Comparison of ENCODE assay signal across 32 cellular contexts in genomic region chr6:160859822-160860221, GRCh38.
"Had no signal": no experiment of that assay in that cellular context is flagged by ENCODE, and none has a peak within 500 bp of the region (broad histone marks: within the 10 kb centered on the region; RNA-seq: fewer than 3 reads in every experiment).

No MANE protein-coding gene starts in this region.

- H3K27me3 ChIP-seq: body of pancreas, breast epithelium, Peyer's patch, SJSA1 had no signal

- H3K4me1 Mint-ChIP-seq: activated CD4-positive, alpha-beta T cell treated with anti-CD3 and anti-CD28 coated beads for 36 hours; activated CD4-positive, alpha-beta T cell treated with anti-CD3 and anti-CD28 coated beads, Interleukin-2, amount 10 ng/mL, durations not matched to agents 7 days and 5 days; activated naive CD4-positive, alpha-beta T cell treated with anti-CD3 and anti-CD28 coated beads, Interleukin-2, amount 50 U/mL, for 24 hours; activated naive CD8-positive, alpha-beta T cell treated with anti-CD3 and anti-CD28 coated beads, Interleukin-2, amount 10 ng/mL, durations not matched to agents 7 days and 5 days had no signal

- ATAC-seq: activated CD4-positive, alpha-beta T cell treated with anti-CD3 and anti-CD28 coated beads for 36 hours; activated CD4-positive, CD25-positive, alpha-beta regulatory T cell treated with anti-CD3 and anti-CD28 coated beads, Interleukin-2, amount 50 U/mL, for 24 hours; activated CD8-positive, alpha-beta T cell treated with anti-CD3 and anti-CD28 coated beads, Interleukin-2, amount 10 ng/mL, durations not matched to agents 7 days and 5 days; body of pancreas; PC-3 had no signal

- H3K4me3 Mint-ChIP-seq: activated CD4-positive, alpha-beta T cell treated with anti-CD3 and anti-CD28 coated beads for 36 hours; activated CD4-positive, alpha-beta T cell treated with anti-CD3 and anti-CD28 coated beads, Interleukin-2, amount 10 ng/mL, durations not matched to agents 7 days and 5 days; activated CD8-positive, alpha-beta T cell treated with anti-CD3 and anti-CD28 coated beads, Interleukin-2, amount 10 ng/mL, durations not matched to agents 7 days and 5 days; activated naive CD4-positive, alpha-beta T cell treated with anti-CD3 and anti-CD28 coated beads, Interleukin-2, amount 50 U/mL, for 24 hours; activated naive CD8-positive, alpha-beta T cell treated with anti-CD3 and anti-CD28 coated beads, Interleukin-2, amount 10 ng/mL, durations not matched to agents 7 days and 5 days; activated T-cell treated with anti-CD3 and anti-CD28 coated beads, Interleukin-2, amount 50 U/mL, for 24 hours had no signal

- H3K27ac Mint-ChIP-seq: activated CD4-positive, alpha-beta T cell treated with anti-CD3 and anti-CD28 coated beads for 36 hours; activated CD4-positive, alpha-beta T cell treated with anti-CD3 and anti-CD28 coated beads, Interleukin-2, amount 10 ng/mL, durations not matched to agents 7 days and 5 days; activated CD8-positive, alpha-beta T cell treated with anti-CD3 and anti-CD28 coated beads, Interleukin-2, amount 10 ng/mL, durations not matched to agents 7 days and 5 days; activated naive CD4-positive, alpha-beta T cell treated with anti-CD3 and anti-CD28 coated beads, Interleukin-2, amount 50 U/mL, for 24 hours; activated naive CD8-positive, alpha-beta T cell treated with anti-CD3 and anti-CD28 coated beads, Interleukin-2, amount 10 ng/mL, durations not matched to agents 7 days and 5 days; activated T-cell treated with anti-CD3 and anti-CD28 coated beads, Interleukin-2, amount 50 U/mL, for 24 hours; activated T-helper 2 cell treated with anti-CD3 and anti-CD28 coated beads, Interferon-gamma antibody, Interleukin-2, Interleukin-4, amounts not matched to agents 10 μg/mL and 5 μg/mL and 100 μg/mL, durations not matched to agents 14 hours and 24 hours and 36 hours had no signal

- DNase-seq: activated CD4-positive, alpha-beta T cell treated with anti-CD3 and anti-CD28 coated beads for 36 hours; activated CD4-positive, alpha-beta T cell treated with anti-CD3 and anti-CD28 coated beads, Interleukin-2, amount 10 ng/mL, durations not matched to agents 7 days and 5 days; activated CD4-positive, alpha-beta T cell treated with anti-CD3 and anti-CD28 coated beads, Interleukin-2, amount 50 U/mL, for 48 hours; activated CD8-positive, alpha-beta T cell treated with anti-CD3 and anti-CD28 coated beads, Interleukin-2, amount 10 ng/mL, durations not matched to agents 7 days and 5 days; activated gamma-delta T cell; activated naive CD4-positive, alpha-beta T cell treated with Interleukin-2 at 50 U/mL for 16 hours; activated naive CD8-positive, alpha-beta T cell treated with anti-CD3 and anti-CD28 coated beads, Interleukin-2, amount 10 ng/mL, durations not matched to agents 7 days and 5 days; activated T-cell treated with anti-CD3 and anti-CD28 coated beads, Interleukin-2, amount 50 U/mL, for 24 hours; body of pancreas; MM.1S; MV-4-11; NCI-H1092 treated with DMSO at 0.1 percent for 48 hours; NCI-H1417; NCI-H1694; NCI-H1930; NCI-H2081 treated with DMSO at 0.1 percent for 48 hours; NCI-H345; NCI-H524 treated with DMSO at 0.1 percent for 48 hours; NCI-H748 treated with DMSO at 0.1 percent for 48 hours; NK-92 treated with Interleukin-12 subunit alpha and Interleukin-12 subunit beta, amount 100 ng/mL, for 24 hours; PC-3; Peyer's patch; RPMI8226; SHP77 treated with DMSO at 0.1 percent for 48 hours; T1000 had no signal

- FAIRE-seq: astrocyte, TTC549 had no signal

- H3K27me3 Mint-ChIP-seq: activated CD4-positive, alpha-beta T cell treated with anti-CD3 and anti-CD28 coated beads for 36 hours; activated CD4-positive, alpha-beta T cell treated with anti-CD3 and anti-CD28 coated beads, Interleukin-2, amount 10 ng/mL, durations not matched to agents 7 days and 5 days; activated naive CD4-positive, alpha-beta T cell treated with anti-CD3 and anti-CD28 coated beads, Interleukin-2, amount 50 U/mL, for 24 hours; activated naive CD8-positive, alpha-beta T cell treated with anti-CD3 and anti-CD28 coated beads, Interleukin-2, amount 10 ng/mL, durations not matched to agents 7 days and 5 days; activated T-cell treated with anti-CD3 and anti-CD28 coated beads, Interleukin-2, amount 50 U/mL, for 24 hours had no signal

- H3K9me3 Mint-ChIP-seq: activated CD4-positive, alpha-beta T cell treated with anti-CD3 and anti-CD28 coated beads, Interleukin-2, amount 10 ng/mL, durations not matched to agents 7 days and 5 days; activated naive CD4-positive, alpha-beta T cell treated with anti-CD3 and anti-CD28 coated beads, Interleukin-2, amount 50 U/mL, for 24 hours; activated naive CD8-positive, alpha-beta T cell treated with anti-CD3 and anti-CD28 coated beads, Interleukin-2, amount 10 ng/mL, durations not matched to agents 7 days and 5 days; activated T-cell treated with anti-CD3 and anti-CD28 coated beads, Interleukin-2, amount 50 U/mL, for 24 hours; activated T-helper 2 cell treated with anti-CD3 and anti-CD28 coated beads, Interferon-gamma antibody, Interleukin-2, Interleukin-4, amounts not matched to agents 10 μg/mL and 5 μg/mL and 100 μg/mL, durations not matched to agents 14 hours and 24 hours and 36 hours had no signal

- H3K9me3 ChIP-seq: body of pancreas, Peyer's patch, SJSA1 had no signal

- H3K27ac ChIP-seq: body of pancreas, breast epithelium, Peyer's patch, SJSA1 had no signal

- H3K4me3 ChIP-seq: body of pancreas, breast epithelium, Peyer's patch, SJSA1 had no signal

- H3K36me3 Mint-ChIP-seq: activated naive CD4-positive, alpha-beta T cell treated with anti-CD3 and anti-CD28 coated beads, Interleukin-2, amount 50 U/mL, for 24 hours; activated naive CD8-positive, alpha-beta T cell treated with anti-CD3 and anti-CD28 coated beads, Interleukin-2, amount 10 ng/mL, durations not matched to agents 7 days and 5 days had no signal

- H3K36me3 ChIP-seq: breast epithelium, Peyer's patch, SJSA1 had no signal

- H3K4me1 ChIP-seq: body of pancreas, breast epithelium, Peyer's patch, SJSA1 had no signal
